Comparison of ENCODE assay signal across 8 cellular contexts in genomic region chr1:156805766-156806511, GRCh38. TPM values are rescaled to one million over a fixed set of nuclear protein-coding genes. Genes with fewer than 3 reads are reported as not detected.
DNase-seq lines count a peak whose midpoint lies in the region; ATAC-seq and TF ChIP-seq lines count a peak whose summit lies in the region.
"Had no signal": no experiment of that assay in that cellular context is flagged by ENCODE, and none has a peak within 500 bp of the region (broad histone marks: within the 10 kb centered on the region; RNA-seq: fewer than 3 reads in every experiment).

No MANE protein-coding gene starts in this region.

- DNase-seq in GM03348 (ENCODE audit: low spot score): peak; percentile 87
- no peak for DNase-seq in activated naive CD8-positive, alpha-beta T cell treated with anti-CD3 and anti-CD28 coated beads, Interleukin-2, amount 10 ng/mL, durations not matched to agents 7 days and 5 days
- no peak for DNase-seq in naive thymus-derived CD4-positive, alpha-beta T cell
- no peak for DNase-seq in chondrocyte (ENCODE audit: low spot score)
- DNase-seq in PC-9: no peak
- DNase-seq: T-helper 9 cell had no signal

- peaks cover 0 to 21% of the 10 kb centered on the region in 2 donors for H3K4me1 ChIP-seq in naive thymus-derived CD4-positive, alpha-beta T cell (ENCODE audit: control insufficient read depth in 2 of 2, insufficient read depth in 2 of 2, low read length in 2 of 2)
- H3K4me1 ChIP-seq in PC-9 (replicated peaks; ENCODE audit: insufficient read depth): no peaks in the 10 kb centered on the region

- no peaks in the 10 kb centered on the region for H3K27me3 Mint-ChIP-seq in activated naive CD8-positive, alpha-beta T cell treated with anti-CD3 and anti-CD28 coated beads, Interleukin-2, amount 10 ng/mL, durations not matched to agents 7 days and 5 days
- no peaks in the 10 kb centered on the region for H3K27me3 Mint-ChIP-seq in naive thymus-derived CD4-positive, alpha-beta T cell
- H3K27me3 Mint-ChIP-seq in chondrocyte (ENCODE audit: low read depth): peaks cover under 1% of the 10 kb centered on the region

- H3K27ac Mint-ChIP-seq in activated naive CD8-positive, alpha-beta T cell treated with anti-CD3 and anti-CD28 coated beads, Interleukin-2, amount 10 ng/mL, durations not matched to agents 7 days and 5 days: peak overlapping the region; percentile 20
- peak overlapping the region in 5 of 9 donors; percentile 62 to 81 (median 72) for H3K27ac Mint-ChIP-seq in naive thymus-derived CD4-positive, alpha-beta T cell
- H3K27ac Mint-ChIP-seq in chondrocyte (ENCODE audit: unreplicated experiment): no peak overlapping the region

- H3K36me3 Mint-ChIP-seq in activated naive CD8-positive, alpha-beta T cell treated with anti-CD3 and anti-CD28 coated beads, Interleukin-2, amount 10 ng/mL, durations not matched to agents 7 days and 5 days: peaks cover 29% of the 10 kb centered on the region
- peaks cover 0 to 30% (median 18%) of the 10 kb centered on the region in 5 donors for H3K36me3 Mint-ChIP-seq in naive thymus-derived CD4-positive, alpha-beta T cell
- H3K36me3 Mint-ChIP-seq in chondrocyte (ENCODE audit: low read depth): peaks cover 3% of the 10 kb centered on the region

- H3K27ac ChIP-seq in naive thymus-derived CD4-positive, alpha-beta T cell (ENCODE audit: low read depth, low read length): peak overlapping the region; percentile 7
- H3K27ac ChIP-seq in PC-9: no peak overlapping the region

- H3K9me3 Mint-ChIP-seq in activated naive CD8-positive, alpha-beta T cell treated with anti-CD3 and anti-CD28 coated beads, Interleukin-2, amount 10 ng/mL, durations not matched to agents 7 days and 5 days: no peaks in the 10 kb centered on the region
- peaks cover 0 to 3% (median 0%) of the 10 kb centered on the region in 11 donors for H3K9me3 Mint-ChIP-seq in naive thymus-derived CD4-positive, alpha-beta T cell
- H3K9me3 Mint-ChIP-seq in chondrocyte (ENCODE audit: low read depth): no peaks in the 10 kb centered on the region

- H4K20me1 ChIP-seq in PC-9 (ENCODE audit: insufficient read depth): peaks cover 4% of the 10 kb centered on the region; the same call in 1 of the 2 replicates

- no peak overlapping the region for H3K4me3 ChIP-seq in naive thymus-derived CD4-positive, alpha-beta T cell (ENCODE audit: low read length)
- no peak overlapping the region for H3K4me3 ChIP-seq in PC-9

- no peak overlapping the region for H2AFZ ChIP-seq in PC-9

- no peaks in the 10 kb centered on the region for H3K79me2 ChIP-seq in PC-9 (ENCODE audit: low read depth)

- TF ChIP-seq CTCF in chondrocyte (IDR thresholded peaks at IDR 0.05) (no peak), PC-9 (conservative IDR thresholded peaks at IDR 0.05) (no peak)

- no peaks in the 10 kb centered on the region; the same call in none of the 2 replicates for H3F3A ChIP-seq in PC-9 (ENCODE audit: insufficient read depth, low read depth)

- H3K9me2 ChIP-seq in PC-9 (ENCODE audit: insufficient read depth): no peaks in the 10 kb centered on the region

- no peaks in the 10 kb centered on the region for H3K27me3 ChIP-seq in naive thymus-derived CD4-positive, alpha-beta T cell (ENCODE audit: control insufficient read depth in 2 of 2, insufficient read depth in 2 of 2, low read length in 2 of 2)
- H3K27me3 ChIP-seq in PC-9 (ENCODE audit: insufficient read depth, low read depth): no peaks in the 10 kb centered on the region

- no peak overlapping the region for H3K4me3 Mint-ChIP-seq in activated naive CD8-positive, alpha-beta T cell treated with anti-CD3 and anti-CD28 coated beads, Interleukin-2, amount 10 ng/mL, durations not matched to agents 7 days and 5 days
- no peak overlapping the region for H3K4me3 Mint-ChIP-seq in naive thymus-derived CD4-positive, alpha-beta T cell
- no peak overlapping the region for H3K4me3 Mint-ChIP-seq in chondrocyte (ENCODE audit: unreplicated experiment)

- peaks cover 0 to 46% (median 10%) of the 10 kb centered on the region in 3 experiments for H3K36me3 ChIP-seq in naive thymus-derived CD4-positive, alpha-beta T cell (ENCODE audit: control insufficient read depth in 2 of 3, insufficient read depth in 3 of 3, low read length in 3 of 3)
- no peaks in the 10 kb centered on the region for H3K36me3 ChIP-seq in PC-9 (ENCODE audit: low read depth)

- intact Hi-C loops in naive thymus-derived CD4-positive, alpha-beta T cell (cut with micrococcal nuclease): no loop called here
- intact Hi-C loops in PC-9 (cut with micrococcal nuclease; ENCODE audit: unreplicated experiment): no loop called here

- POLR2A ChIA-PET in activated naive CD8-positive, alpha-beta T cell treated with anti-CD3 and anti-CD28 coated beads, Interleukin-2, amount 10 ng/mL, durations not matched to agents 7 days and 5 days (lab: Charles Lee): interaction anchor here (0.8 to 1.2 kb wide), 4 partner anchors 8 to 60 kb away, joined by 3 read pairs; no protein-coding TSS in a partner anchor
- POLR2A ChIA-PET in naive thymus-derived CD4-positive, alpha-beta T cell (lab: Charles Lee): interaction anchor here (0.6 to 1.1 kb wide), 2 partner anchors 32 to 144 kb away, joined by 3 to 5 read pairs; no protein-coding TSS in a partner anchor
- POLR2A ChIA-PET in PC-9 (lab: Charles Lee; ENCODE audit: unreplicated experiment): no interaction called here

- ATAC-seq in activated naive CD8-positive, alpha-beta T cell treated with anti-CD3 and anti-CD28 coated beads, Interleukin-2, amount 10 ng/mL, durations not matched to agents 7 days and 5 days (ENCODE audit: low read depth): no peak
- ATAC-seq in naive thymus-derived CD4-positive, alpha-beta T cell: no peak
- no peak for ATAC-seq in HG02981 (IDR thresholded peaks at IDR 0.05; ENCODE audit: unreplicated experiment)

- no peaks in the 10 kb centered on the region for H3K9me3 ChIP-seq in naive thymus-derived CD4-positive, alpha-beta T cell (ENCODE audit: control insufficient read depth in 2 of 3, low read length in 3 of 3)
- H3K9me3 ChIP-seq in PC-9 (ENCODE audit: insufficient read depth, low read depth): no peaks in the 10 kb centered on the region

- BruUV-seq in PC-9 (replicated peaks; lab: Mats Ljungman, UMichigan): no TSS peak

- H3K4me2 ChIP-seq in PC-9: no peak overlapping the region

- CTCF ChIA-PET in naive thymus-derived CD4-positive, alpha-beta T cell (lab: Charles Lee): interaction anchor here (0.9 to 1.3 kb wide), 2 partner anchors 8 to 55 kb away, joined by 3 read pairs; partner anchors contain the start of gene NTRK1
- CTCF ChIA-PET in PC-9 (lab: Charles Lee): interaction anchor here (0.6 kb wide), 1 partner anchor 81 kb away, joined by 3 read pairs; no protein-coding TSS in a partner anchor

- peaks cover 48% of the 10 kb centered on the region for H3K4me1 Mint-ChIP-seq in activated naive CD8-positive, alpha-beta T cell treated with anti-CD3 and anti-CD28 coated beads, Interleukin-2, amount 10 ng/mL, durations not matched to agents 7 days and 5 days
- peaks cover 11 to 62% (median 16%) of the 10 kb centered on the region in 7 donors for H3K4me1 Mint-ChIP-seq in naive thymus-derived CD4-positive, alpha-beta T cell
- H3K4me1 Mint-ChIP-seq in chondrocyte (ENCODE audit: low read depth): peaks cover 4% of the 10 kb centered on the region

RNA-seq across cellular contexts. Expression of gene SH2D2A, which starts 10.7 kb away (rescaled TPM):
- 10 to 100 TPM; 86.0 to 89.2 TPM for total RNA-seq in activated naive CD8-positive, alpha-beta T cell treated with anti-CD3 and anti-CD28 coated beads, Interleukin-2, amount 10 ng/mL, durations not matched to agents 7 days and 5 days
- total RNA-seq in naive thymus-derived CD4-positive, alpha-beta T cell: 100 to 1,000 TPM in 1 of 5 experiments, 10 to 100 TPM in 4; 14.7 to 164 (median 54.3) TPM
- polyA plus RNA-seq in naive thymus-derived CD4-positive, alpha-beta T cell: 10 to 100 TPM; 12.7 to 15.7 TPM
- not detected in 3 replicates for total RNA-seq in chondrocyte
- 4.0 and 5.8 TPM in 2 replicates for total RNA-seq in PC-9 (2021)

RNA-seq across cellular contexts. Expression of gene PRCC, which starts 38.6 kb away (rescaled TPM):
- 10 to 100 TPM; 65.7 to 76.0 TPM for total RNA-seq in activated naive CD8-positive, alpha-beta T cell treated with anti-CD3 and anti-CD28 coated beads, Interleukin-2, amount 10 ng/mL, durations not matched to agents 7 days and 5 days
- total RNA-seq in naive thymus-derived CD4-positive, alpha-beta T cell: 10 to 100 TPM; 53.2 to 88.9 (median 61.7) TPM
- 10 to 100 TPM; 40.9 to 60.8 TPM for polyA plus RNA-seq in naive thymus-derived CD4-positive, alpha-beta T cell
- total RNA-seq in chondrocyte (57.0 to 61.7 TPM (median 60.9 TPM) in 3 replicates), PC-9 (2021) (47.8 and 56.6 TPM in 2 replicates)

RNA-seq across cellular contexts. Expression of gene INSRR, which starts 53.0 kb away (rescaled TPM):
- under 1 TPM; 0.47 to 0.48 TPM for total RNA-seq in activated naive CD8-positive, alpha-beta T cell treated with anti-CD3 and anti-CD28 coated beads, Interleukin-2, amount 10 ng/mL, durations not matched to agents 7 days and 5 days
- total RNA-seq in naive thymus-derived CD4-positive, alpha-beta T cell: under 1 TPM in 1 of 5 experiments, not detected in 4; 0.63 TPM
- polyA plus RNA-seq in naive thymus-derived CD4-positive, alpha-beta T cell: not detected
- total RNA-seq in chondrocyte (not detected in 3 replicates), PC-9 (2021) (not detected in 2 replicates)
- total RNA-seq: epithelial cell of proximal tubule had no signal

RNA-seq across cellular contexts. Expression of gene HDGF, which starts 54.5 kb away (rescaled TPM):
- total RNA-seq in activated naive CD8-positive, alpha-beta T cell treated with anti-CD3 and anti-CD28 coated beads, Interleukin-2, amount 10 ng/mL, durations not matched to agents 7 days and 5 days: 100 to 1,000 TPM; 186 to 196 TPM
- total RNA-seq in naive thymus-derived CD4-positive, alpha-beta T cell: 100 to 1,000 TPM in 1 of 5 experiments, 10 to 100 TPM in 4; 64.1 to 224 (median 91.2) TPM
- 10 to 100 TPM; 25.0 to 39.3 TPM for polyA plus RNA-seq in naive thymus-derived CD4-positive, alpha-beta T cell
- 136 to 143 TPM (median 140 TPM) in 3 replicates for total RNA-seq in chondrocyte
- 472 and 498 TPM in 2 replicates for total RNA-seq in PC-9 (2021)

RNA-seq across cellular contexts. Expression of gene NTRK1, which starts 54.7 kb away (rescaled TPM):
- total RNA-seq in activated naive CD8-positive, alpha-beta T cell treated with anti-CD3 and anti-CD28 coated beads, Interleukin-2, amount 10 ng/mL, durations not matched to agents 7 days and 5 days: 10 to 100 TPM; 13.7 to 13.9 TPM
- total RNA-seq in naive thymus-derived CD4-positive, alpha-beta T cell: 10 to 100 TPM in 1 of 5 experiments, 1 to 10 TPM in 2, not detected in 2; 3.2 to 17.3 (median 3.3) TPM
- under 1 TPM in 1 of 2 donors, not detected in 1; 0.09 TPM for polyA plus RNA-seq in naive thymus-derived CD4-positive, alpha-beta T cell
- total RNA-seq in chondrocyte (not detected in 3 replicates), PC-9 (2021) (not detected in 2 replicates)
- total RNA-seq: epithelial cell of proximal tubule had no signal
